ENCODE assay signal across 21 cellular contexts in the genomic region with DNA sequence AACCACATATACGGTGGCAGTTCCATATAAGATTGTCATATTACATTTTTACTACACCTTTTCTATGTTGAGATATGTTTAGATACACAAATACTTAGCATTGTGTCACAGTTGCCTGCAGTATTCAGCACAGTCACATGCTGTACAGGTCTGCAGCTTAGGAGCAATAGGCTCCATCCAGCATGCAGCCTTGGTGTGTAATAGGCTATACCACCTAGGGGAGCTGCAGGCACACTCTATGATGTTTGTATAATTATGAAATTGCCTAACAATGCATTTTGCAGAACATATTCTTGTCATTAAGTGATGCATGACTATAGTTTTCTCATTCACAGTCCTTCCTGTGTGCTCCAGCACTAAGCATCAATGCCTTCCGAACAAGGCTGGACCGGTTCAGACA.
"Had no signal": no experiment of that assay in that cellular context is flagged by ENCODE, and none has a peak within 500 bp of the region (broad histone marks: within the 10 kb centered on the region; RNA-seq: fewer than 3 reads in every experiment).

No MANE protein-coding gene starts in this region.

- H3K9ac ChIP-seq: parathyroid adenoma had no signal

- H3K36me3 Mint-ChIP-seq: activated CD8-positive, alpha-beta memory T cell treated with anti-CD3 and anti-CD28 coated beads, Interleukin-2, amount 10 ng/mL, durations not matched to agents 7 days and 5 days; activated naive CD4-positive, alpha-beta T cell treated with anti-CD3 and anti-CD28 coated beads, Interleukin-2, amount 10 ng/mL, durations not matched to agents 7 days and 5 days; immature natural killer cell had no signal

- H2AFZ ChIP-seq: hepatocyte, parathyroid adenoma had no signal

- H3K27ac Mint-ChIP-seq: activated CD8-positive, alpha-beta memory T cell treated with anti-CD3 and anti-CD28 coated beads, Interleukin-2, amount 10 ng/mL, durations not matched to agents 7 days and 5 days; activated CD8-positive, alpha-beta T cell treated with anti-CD3 and anti-CD28 coated beads for 36 hours; activated naive CD4-positive, alpha-beta T cell treated with anti-CD3 and anti-CD28 coated beads, Interleukin-2, amount 10 ng/mL, durations not matched to agents 7 days and 5 days; immature natural killer cell; nephron progenitor cell; stimulated activated naive CD8-positive, alpha-beta T cell treated with anti-CD3 and anti-CD28 coated beads, Interleukin-15, amount 100 ng/mL, for 72 hours; T-helper 1 cell treated with Interleukin-12 subunit alpha and Interleukin-12 subunit beta and Interleukin-4 antibody, amounts not matched to agents 30 μg/mL and 1 μg/mL, for 36 hours had no signal

- DNase-seq: activated CD4-positive, alpha-beta T cell treated with anti-CD3 and anti-CD28 coated beads for 4 hours; activated CD4-positive, CD25-positive, alpha-beta regulatory T cell; activated CD8-positive, alpha-beta memory T cell treated with anti-CD3 and anti-CD28 coated beads, Interleukin-2, amount 10 ng/mL, durations not matched to agents 7 days and 5 days; activated CD8-positive, alpha-beta T cell treated with anti-CD3 and anti-CD28 coated beads for 36 hours; activated naive CD4-positive, alpha-beta T cell treated with anti-CD3 and anti-CD28 coated beads, Interleukin-2, amount 10 ng/mL, durations not matched to agents 7 days and 5 days; activated T-cell treated with anti-CD3 and anti-CD28 coated beads for 4 hours; amygdala; cortex of kidney; glutamatergic neuron; immature natural killer cell; left ventricle myocardium superior; nephron progenitor cell; stimulated activated CD4-positive, alpha-beta T cell treated with anti-CD3 and anti-CD28 coated beads, Interleukin-1b, Interleukin-23, amount 100 ng/mL, for 48 hours; stimulated activated naive CD8-positive, alpha-beta T cell treated with anti-CD3 and anti-CD28 coated beads, Interleukin-15, amount 100 ng/mL, for 72 hours; T1000 had no signal

- H3K9me3 ChIP-seq: right lobe of liver had no signal

- H3K4me3 ChIP-seq: hepatocyte, right lobe of liver, skin epidermis, tibial nerve had no signal

- H3K27me3 ChIP-seq: right lobe of liver had no signal

- H3K4me2 ChIP-seq: hepatocyte had no signal

- H3K27ac ChIP-seq: hepatocyte, parathyroid adenoma, right lobe of liver, skin epidermis, tibial nerve had no signal

- H3K4me3 Mint-ChIP-seq: activated CD8-positive, alpha-beta memory T cell treated with anti-CD3 and anti-CD28 coated beads, Interleukin-2, amount 10 ng/mL, durations not matched to agents 7 days and 5 days; activated CD8-positive, alpha-beta T cell treated with anti-CD3 and anti-CD28 coated beads for 36 hours; activated naive CD4-positive, alpha-beta T cell treated with anti-CD3 and anti-CD28 coated beads, Interleukin-2, amount 10 ng/mL, durations not matched to agents 7 days and 5 days; immature natural killer cell; nephron progenitor cell; stimulated activated naive CD8-positive, alpha-beta T cell treated with anti-CD3 and anti-CD28 coated beads, Interleukin-15, amount 100 ng/mL, for 72 hours; T-helper 1 cell treated with Interleukin-12 subunit alpha and Interleukin-12 subunit beta and Interleukin-4 antibody, amounts not matched to agents 30 μg/mL and 1 μg/mL, for 36 hours had no signal

- H3K4me1 Mint-ChIP-seq: activated CD8-positive, alpha-beta memory T cell treated with anti-CD3 and anti-CD28 coated beads, Interleukin-2, amount 10 ng/mL, durations not matched to agents 7 days and 5 days; activated naive CD4-positive, alpha-beta T cell treated with anti-CD3 and anti-CD28 coated beads, Interleukin-2, amount 10 ng/mL, durations not matched to agents 7 days and 5 days; immature natural killer cell; nephron progenitor cell; stimulated activated naive CD8-positive, alpha-beta T cell treated with anti-CD3 and anti-CD28 coated beads, Interleukin-15, amount 100 ng/mL, for 72 hours had no signal

- ATAC-seq: activated CD8-positive, alpha-beta memory T cell treated with anti-CD3 and anti-CD28 coated beads, Interleukin-2, amount 10 ng/mL, durations not matched to agents 7 days and 5 days; activated CD8-positive, alpha-beta T cell treated with anti-CD3 and anti-CD28 coated beads for 36 hours; left ventricle myocardium superior; right lobe of liver; stimulated activated naive CD8-positive, alpha-beta T cell treated with anti-CD3 and anti-CD28 coated beads, Interleukin-15, amount 100 ng/mL, for 72 hours had no signal

- H3K4me1 ChIP-seq: parathyroid adenoma, right lobe of liver had no signal

- H3K36me3 ChIP-seq: right lobe of liver, tibial nerve had no signal

- H3K9me3 Mint-ChIP-seq: stimulated activated naive CD8-positive, alpha-beta T cell treated with anti-CD3 and anti-CD28 coated beads, Interleukin-15, amount 100 ng/mL, for 72 hours; T-helper 1 cell treated with Interleukin-12 subunit alpha and Interleukin-12 subunit beta and Interleukin-4 antibody, amounts not matched to agents 30 μg/mL and 1 μg/mL, for 36 hours had no signal

- H3K79me2 ChIP-seq: hepatocyte, parathyroid adenoma had no signal
